Comparison of ENCODE assay signal across 8 cellular contexts in genomic region chr3:50189274-50189673, GRCh38. TPM values are rescaled to one million over a fixed set of nuclear protein-coding genes. Genes with fewer than 3 reads are reported as not detected.
DNase-seq lines count a peak whose midpoint lies in the region; ATAC-seq, FAIRE-seq and TF ChIP-seq lines count a peak whose summit lies in the region.

No MANE protein-coding gene starts in this region.

- H3K79me2 ChIP-seq in KMS-11 (ENCODE audit: insufficient read depth, low read depth) (no peaks in the 10 kb centered on the region), mammary epithelial cell (ENCODE audit: insufficient read depth, low read length) (no peaks in the 10 kb centered on the region)

- BruUV-seq in mammary epithelial cell (replicated peaks; lab: Mats Ljungman, UMichigan): no TSS peak

- ATAC-seq in GM21367 (IDR thresholded peaks at IDR 0.05; ENCODE audit: unreplicated experiment) (no peak), GM21619 (IDR thresholded peaks at IDR 0.05; ENCODE audit: unreplicated experiment) (no peak)

- H4K20me1 ChIP-seq in KMS-11 (ENCODE audit: insufficient read depth) (no peaks in the 10 kb centered on the region), mammary epithelial cell (ENCODE audit: insufficient read depth, low read length) (no peaks in the 10 kb centered on the region)

- H3K9ac ChIP-seq in KMS-11 (no peak overlapping the region), mammary epithelial cell (ENCODE audit: insufficient read depth, low read length) (no peak overlapping the region)

- dilution Hi-C loops in mammary epithelial cell (cut with HindIII; ENCODE audit: low sequenced_read_pairs): no loop called here

- intact Hi-C loops in mammary epithelial cell (cut with micrococcal nuclease): loop anchor here (1.0 to 10.0 kb wide), 3 partner anchors 34 to 484 kb away; partner anchors contain the start of gene SEMA3F

- DNase-seq in RPMI8226 (peak; percentile 78), mammary epithelial cell (peak; percentile 60), kidney glomerular epithelial cell (lab: John Stamatoyannopoulos, UW) (peak; percentile 92)
- peak; percentile 59 for DNase-seq in stimulated activated CD8-positive, alpha-beta memory T cell treated with anti-CD3 and anti-CD28 coated beads, Interleukin-4, amount 100 ng/mL, for 48 hours

- no peaks in the 10 kb centered on the region for H3K9me3 ChIP-seq in mammary epithelial cell (replicated peaks; ENCODE audit: insufficient read depth, low read length)

- WGBS in mammary epithelial cell (ENCODE audit: low coverage, missing lambda C conversion rate): 7% methylated on average over 3 of the region's 5 CpGs

- H2AFZ ChIP-seq in KMS-11 (ENCODE audit: low read depth) (no peak overlapping the region), mammary epithelial cell (ENCODE audit: low read depth, low read length) (no peak overlapping the region)

- in situ Hi-C loops in mammary epithelial cell (cut with MboI; ENCODE audit: low sequenced_read_pairs in 2 of 2): loop anchor here in 1 of 2 donors (10.0 kb wide), 1 partner anchor 64 kb away; no protein-coding TSS in a partner anchor

- H3K4me3 ChIP-seq in KMS-11 (IDR thresholded peaks at IDR 0.05; ENCODE audit: insufficient read depth, low read depth, low read length) (no peak overlapping the region), mammary epithelial cell (replicated peaks in 1 of 3; ENCODE audit: insufficient read depth in 1 of 3, low read depth in 2 of 3, low read length in 3 of 3) (no peak overlapping the region)

- H3K4me1 ChIP-seq in KMS-11 (ENCODE audit: low read depth, poor library complexity, severe bottlenecking) (no peaks in the 10 kb centered on the region), mammary epithelial cell (ENCODE audit: insufficient read depth, low read length) (peaks cover 6% of the 10 kb centered on the region)

- H3K36me3 ChIP-seq in KMS-11 (ENCODE audit: insufficient read depth) (no peaks in the 10 kb centered on the region), mammary epithelial cell (ENCODE audit: insufficient read depth, low read length) (peaks cover 9% of the 10 kb centered on the region)

- peak; percentile 94 for FAIRE-seq in G401.6 (lab: Jason Lieb, UNC)

- no peak overlapping the region for H3K4me2 ChIP-seq in KMS-11
- H3K4me2 ChIP-seq in mammary epithelial cell (ENCODE audit: insufficient read depth, low read depth, low read length): no peak overlapping the region

- peak; percentile 48 for TF ChIP-seq CTCF in KMS-11 (conservative IDR thresholded peaks at IDR 0.05; ENCODE audit: low read depth, low read length)
- TF ChIP-seq CTCF in mammary epithelial cell (conservative IDR thresholded peaks at IDR 0.05 in 1 of 2, IDR thresholded peaks at IDR 0.05 in 1 of 2; ENCODE audit: extremely low read depth in 1 of 2, insufficient read depth in 1 of 2, low read depth in 1 of 2, low read length in 2 of 2): peak; percentile 67 to 81

- H3K27me3 ChIP-seq in KMS-11 (ENCODE audit: insufficient read depth, low read depth): peaks cover 5% of the 10 kb centered on the region; the same call in 1 of the 2 replicates
- peaks cover 2% of the 10 kb centered on the region for H3K27me3 ChIP-seq in mammary epithelial cell (ENCODE audit: insufficient read depth, low read length)

- H3K27ac ChIP-seq in KMS-11: no peak overlapping the region
- H3K27ac ChIP-seq in mammary epithelial cell (ENCODE audit: insufficient read depth, low read depth, low read length): no peak overlapping the region

- CTCF ChIA-PET in mammary epithelial cell (lab: Charles Lee; ENCODE audit: low non-redundant PET): interaction anchor here (0.6 kb wide), 1 partner anchor 124 kb away, joined by 4 read pairs; no protein-coding TSS in a partner anchor

RNA-seq across cellular contexts. Expression of gene GNAT1, which starts 2.1 kb away (rescaled TPM):
- total RNA-seq in mammary epithelial cell: 1 to 10 TPM in 1 of 2 donors, under 1 TPM in 1; 0.17 to 1.8 TPM
- 0.05 TPM for polyA plus RNA-seq in mammary epithelial cell
- not detected for polyA minus RNA-seq in mammary epithelial cell

RNA-seq across cellular contexts. Expression of gene SLC38A3, which starts 15.8 kb away (rescaled TPM):
- total RNA-seq in mammary epithelial cell: under 1 TPM in 1 of 2 donors, not detected in 1; 0.67 TPM
- polyA plus RNA-seq in mammary epithelial cell: 0.06 TPM
- polyA minus RNA-seq in mammary epithelial cell: not detected

RNA-seq across cellular contexts. Expression of gene SEMA3F, which starts 34.1 kb away (rescaled TPM):
- 100 to 1,000 TPM; 102 to 129 TPM for total RNA-seq in mammary epithelial cell
- polyA plus RNA-seq in mammary epithelial cell: 108 TPM
- 76.2 TPM for polyA minus RNA-seq in mammary epithelial cell

RNA-seq across cellular contexts. Expression of gene GNAI2, which starts 46.7 kb away (rescaled TPM):
- total RNA-seq in mammary epithelial cell: 100 to 1,000 TPM; 176 to 235 TPM
- polyA plus RNA-seq in mammary epithelial cell: 511 TPM
- polyA minus RNA-seq in mammary epithelial cell: 320 TPM
